ENCODE assay signal across 27 cellular contexts in genomic region chr5:124452389-124452788, GRCh38.
DNase-seq lines count a peak whose midpoint lies in the region; ATAC-seq, FAIRE-seq and TF ChIP-seq lines count a peak whose summit lies in the region.
"Had no signal": no experiment of that assay in that cellular context is flagged by ENCODE, and none has a peak within 500 bp of the region (broad histone marks: within the 10 kb centered on the region; RNA-seq: fewer than 3 reads in every experiment).

No MANE protein-coding gene starts in this region.

- no peak overlapping the region for H2AFZ ChIP-seq in astrocyte (ENCODE audit: low read depth, low read length)

- no peak overlapping the region for H3K9ac ChIP-seq in astrocyte (ENCODE audit: low read length)

- H3K4me1 Mint-ChIP-seq in astrocyte (ENCODE audit: low read depth, unreplicated experiment): peaks cover 13% of the 10 kb centered on the region
- H3K4me1 Mint-ChIP-seq: activated CD4-positive, alpha-beta memory T cell treated with anti-CD3 and anti-CD28 coated beads, Interleukin-2, amount 10 ng/mL, durations not matched to agents 7 days and 5 days had no signal

- DNase-seq in Right ventricle myocardium inferior (ENCODE audit: missing footprints): no peak
- DNase-seq in left ventricle myocardium inferior: no peak
- no peak for DNase-seq in astrocyte (ENCODE audit: low read depth)
- peak in 1 of 3 donors; percentile 25 for DNase-seq in right cardiac atrium
- no peak for DNase-seq in middle frontal gyrus (ENCODE audit: extremely low spot score, low spot score)
- no peak for DNase-seq in activated naive CD4-positive, alpha-beta T cell treated with anti-CD3 and anti-CD28 coated beads, Interleukin-2, amount 50 U/mL, for 72 hours (ENCODE audit: low spot score in 2 of 2)
- no peak for DNase-seq in medulla oblongata (ENCODE audit: extremely low spot score)
- DNase-seq in MG63: no peak
- DNase-seq: 8988T; activated CD4-positive, alpha-beta memory T cell treated with anti-CD3 and anti-CD28 coated beads, Interleukin-2, amount 10 ng/mL, durations not matched to agents 7 days and 5 days; AML-193; cerebellar nuclear complex; glutamatergic neuron; Karpas-422; naive B cell; NCI-H187 treated with DMSO at 0.1 percent for 48 hours; NCI-H526 treated with DMSO at 0.1 percent for 48 hours; SIG-M5; spleen; stimulated activated CD4-positive, alpha-beta T cell treated with anti-CD3 and anti-CD28 coated beads, Interleukin-2, amount 100 ng/mL, for 48 hours; stimulated activated naive CD4-positive, alpha-beta T cell treated with Interleukin-2 at 50 U/mL for 16 hours had no signal

- H3K4me1 ChIP-seq in left ventricle myocardium inferior (peaks cover 24% of the 10 kb centered on the region), astrocyte (ENCODE audit: insufficient read depth, low read length) (peaks cover 14% of the 10 kb centered on the region), right cardiac atrium (ENCODE audit: control insufficient read depth, insufficient read depth, low read length) (no peaks in the 10 kb centered on the region)
- H3K4me1 ChIP-seq: ascending aorta had no signal

- intact Hi-C loops in Right ventricle myocardium inferior (cut with DNase I) (no loop called here), left ventricle myocardium inferior (cut with micrococcal nuclease) (no loop called here), right cardiac atrium (cut with DNase I) (no loop called here)

- H4K20me1 ChIP-seq in astrocyte (ENCODE audit: insufficient read depth, low read length): no peaks in the 10 kb centered on the region

- H3K79me2 ChIP-seq in astrocyte (ENCODE audit: insufficient read depth, low read length): no peaks in the 10 kb centered on the region

- ATAC-seq in Right ventricle myocardium inferior: peak; percentile 21
- ATAC-seq in right cardiac atrium: peak; percentile 26 to 50
- no peak for ATAC-seq in activated naive CD4-positive, alpha-beta T cell treated with anti-CD3 and anti-CD28 coated beads, Interleukin-2, amount 50 U/mL, for 72 hours

- H3K4me2 ChIP-seq in astrocyte (ENCODE audit: low read length): peak overlapping the region; percentile 58

- H3K27ac ChIP-seq in left ventricle myocardium inferior (replicated peaks) (no peak overlapping the region), astrocyte (ENCODE audit: low read depth, low read length) (no peak overlapping the region), right cardiac atrium (ENCODE audit: low read length) (peak overlapping the region; percentile 39)
- H3K27ac ChIP-seq: ascending aorta, spleen had no signal

- no peaks in the 10 kb centered on the region for H3K27me3 Mint-ChIP-seq in astrocyte (ENCODE audit: low read depth, unreplicated experiment)
- H3K27me3 Mint-ChIP-seq: activated CD4-positive, alpha-beta memory T cell treated with anti-CD3 and anti-CD28 coated beads, Interleukin-2, amount 10 ng/mL, durations not matched to agents 7 days and 5 days; activated naive CD8-positive, alpha-beta T cell had no signal

- H3K9me3 Mint-ChIP-seq in astrocyte (ENCODE audit: unreplicated experiment): peaks cover 11% of the 10 kb centered on the region
- H3K9me3 Mint-ChIP-seq in activated naive CD4-positive, alpha-beta T cell treated with anti-CD3 and anti-CD28 coated beads, Interleukin-2, amount 50 U/mL, for 72 hours: peaks cover 0 to 5% of the 10 kb centered on the region in 2 donors
- H3K9me3 Mint-ChIP-seq: activated T-helper 2 cell treated with anti-CD3 and anti-CD28 coated beads, Interferon-gamma antibody, Interleukin-2, Interleukin-4, amounts not matched to agents 10 μg/mL and 5 μg/mL and 100 μg/mL, durations not matched to agents 14 hours and 24 hours and 36 hours; naive B cell had no signal

- H3K27ac Mint-ChIP-seq in astrocyte (ENCODE audit: unreplicated experiment): no peak overlapping the region
- H3K27ac Mint-ChIP-seq in activated naive CD4-positive, alpha-beta T cell treated with anti-CD3 and anti-CD28 coated beads, Interleukin-2, amount 50 U/mL, for 72 hours: no peak overlapping the region
- H3K27ac Mint-ChIP-seq: activated CD4-positive, alpha-beta memory T cell treated with anti-CD3 and anti-CD28 coated beads, Interleukin-2, amount 10 ng/mL, durations not matched to agents 7 days and 5 days; activated naive CD8-positive, alpha-beta T cell; activated T-helper 2 cell treated with anti-CD3 and anti-CD28 coated beads, Interferon-gamma antibody, Interleukin-2, Interleukin-4, amounts not matched to agents 10 μg/mL and 5 μg/mL and 100 μg/mL, durations not matched to agents 14 hours and 24 hours and 36 hours had no signal

- H3K9me3 ChIP-seq in left ventricle myocardium inferior (replicated peaks) (no peaks in the 10 kb centered on the region), astrocyte (ENCODE audit: insufficient read depth, low read depth, low read length) (no peaks in the 10 kb centered on the region), right cardiac atrium (ENCODE audit: control insufficient read depth, low read length) (no peaks in the 10 kb centered on the region), MG63 (no peaks in the 10 kb centered on the region)
- H3K9me3 ChIP-seq: ascending aorta, spleen had no signal

- TF ChIP-seq CTCF in left ventricle myocardium inferior (IDR thresholded peaks at IDR 0.05; ENCODE audit: borderline replicate concordance) (no peak), astrocyte (IDR thresholded peaks at IDR 0.05; ENCODE audit: insufficient read depth, low read depth, low read length) (no peak)

- H3K27me3 ChIP-seq in left ventricle myocardium inferior (ENCODE audit: low read depth): no peaks in the 10 kb centered on the region
- H3K27me3 ChIP-seq in astrocyte (ENCODE audit: insufficient read depth, low read length): peaks cover 6% of the 10 kb centered on the region
- H3K27me3 ChIP-seq in right cardiac atrium (ENCODE audit: control insufficient read depth, insufficient read depth): no peaks in the 10 kb centered on the region
- no peaks in the 10 kb centered on the region for H3K27me3 ChIP-seq in MG63
- H3K27me3 ChIP-seq: ascending aorta, spleen had no signal

- FAIRE-seq in astrocyte (lab: Jason Lieb, UNC): no peak
- FAIRE-seq: G401.6, GM18507, H54 had no signal

- WGBS in right cardiac atrium: 72% methylated on average over 7 of the region's 7 CpGs

- H3K36me3 Mint-ChIP-seq in astrocyte (ENCODE audit: low read depth, unreplicated experiment): no peaks in the 10 kb centered on the region
- no peaks in the 10 kb centered on the region for H3K36me3 Mint-ChIP-seq in activated naive CD4-positive, alpha-beta T cell treated with anti-CD3 and anti-CD28 coated beads, Interleukin-2, amount 50 U/mL, for 72 hours
- H3K36me3 Mint-ChIP-seq: activated naive CD8-positive, alpha-beta T cell; naive B cell had no signal

- H3K36me3 ChIP-seq in left ventricle myocardium inferior (no peaks in the 10 kb centered on the region), astrocyte (ENCODE audit: insufficient read depth, low read length) (no peaks in the 10 kb centered on the region), MG63 (no peaks in the 10 kb centered on the region)
- H3K36me3 ChIP-seq: ascending aorta, spleen had no signal

- no peak overlapping the region for H3K4me3 ChIP-seq in left ventricle myocardium inferior
- no peak overlapping the region for H3K4me3 ChIP-seq in astrocyte (ENCODE audit: insufficient read depth, low read depth, low read length)
- H3K4me3 ChIP-seq in right cardiac atrium (ENCODE audit: low read length): no peak overlapping the region
- H3K4me3 ChIP-seq in MG63: no peak overlapping the region
- H3K4me3 ChIP-seq: ascending aorta, spleen had no signal

- H3K4me3 Mint-ChIP-seq in astrocyte (ENCODE audit: unreplicated experiment): no peak overlapping the region
- H3K4me3 Mint-ChIP-seq: activated CD4-positive, alpha-beta memory T cell treated with anti-CD3 and anti-CD28 coated beads, Interleukin-2, amount 10 ng/mL, durations not matched to agents 7 days and 5 days; activated naive CD8-positive, alpha-beta T cell had no signal

Comparison
In these comparisons a context has a peak if more than half of its experiments do, and no peak if none do; other contexts are left out.
1. ATAC-seq: peak in Right ventricle myocardium inferior (single experiment) and right cardiac atrium (2 of 2); none in activated naive CD4-positive, alpha-beta T cell treated with anti-CD3 and anti-CD28 coated beads, Interleukin-2, amount 50 U/mL, for 72 hours (0 of 2).